Comparison of ENCODE assay signal across 15 cellular contexts in genomic region chr6:161010418-161010817, GRCh38. TPM values are rescaled to one million over a fixed set of nuclear protein-coding genes. Genes with fewer than 3 reads are reported as not detected.
DNase-seq lines count a peak whose midpoint lies in the region; ATAC-seq and TF ChIP-seq lines count a peak whose summit lies in the region.
"Had no signal": no experiment of that assay in that cellular context is flagged by ENCODE, and none has a peak within 500 bp of the region (broad histone marks: within the 10 kb centered on the region; RNA-seq: fewer than 3 reads in every experiment).

No MANE protein-coding gene starts in this region.

- no peaks in the 10 kb centered on the region for H4K20me1 ChIP-seq in H9 (ENCODE audit: control insufficient read depth, insufficient read depth, insufficient read length)

- H4K8ac ChIP-seq in H9 (replicated peaks; ENCODE audit: insufficient read length, low read depth, low read length), result no peak overlapping the region

- H4K91ac ChIP-seq in H9 (ENCODE audit: insufficient read length, low read depth, low read length), result no peak overlapping the region

- peaks cover 5% of the 10 kb centered on the region; the same call in 1 of the 2 replicates for H3K79me2 ChIP-seq in H9 (ENCODE audit: insufficient read depth, low read length)

- peaks cover 2% of the 10 kb centered on the region for H3K23me2 ChIP-seq in H9 (ENCODE audit: insufficient read length, low read depth, low read length, poor library complexity, severe bottlenecking)

- H2BK5ac ChIP-seq in H9 (ENCODE audit: insufficient read length, low read length), result no peak overlapping the region

- no peaks in the 10 kb centered on the region for H3K36me3 ChIP-seq in adipocyte (ENCODE audit: control insufficient read depth, insufficient read depth, low read length, severe bottlenecking)
- H3K36me3 ChIP-seq in skeletal muscle satellite cell (ENCODE audit: insufficient read depth, low read length), result no peaks in the 10 kb centered on the region

- H3K4me1 Mint-ChIP-seq in H9, result peaks cover 51 to 60% of the 10 kb centered on the region in 2 experiments

- no peak overlapping the region for H3K23ac ChIP-seq in H9 (ENCODE audit: insufficient read length, low read depth, low read length)

- no peak overlapping the region for H2AFZ ChIP-seq in H9 (ENCODE audit: low read length)

- peak overlapping the region in 2 of 3 experiments; percentile 76 to 93; a peak in 4 of 7 replicates for H3K27ac Mint-ChIP-seq in H9
- H3K27ac Mint-ChIP-seq: activated T-helper 2 cell treated with anti-CD3 and anti-CD28 coated beads, Interferon-gamma antibody, Interleukin-2, Interleukin-4, amounts not matched to agents 10 μg/mL and 5 μg/mL and 100 μg/mL, durations not matched to agents 14 hours and 24 hours and 36 hours had no signal

- H2BK20ac ChIP-seq in H9 (ENCODE audit: low read depth, low read length, poor library complexity, severe bottlenecking), result no peak overlapping the region

- peaks cover under 1% of the 10 kb centered on the region for H3K79me1 ChIP-seq in H9 (ENCODE audit: insufficient read depth, low read depth, low read length, poor library complexity, severe bottlenecking)

- H3K27ac ChIP-seq in H9 (ENCODE audit: insufficient read length, low read depth, low read length) (no peak overlapping the region), foreskin keratinocyte (no peak overlapping the region)
- H3K27ac ChIP-seq: epithelial cell of prostate had no signal

- no peak for TF ChIP-seq CTCF in H9 (conservative IDR thresholded peaks at IDR 0.05)
- TF ChIP-seq CTCF in foreskin keratinocyte (conservative IDR thresholded peaks at IDR 0.05), result no peak

- DNase-seq in H9 (no peak), adipocyte (ENCODE audit: low read depth) (peak; percentile 33), foreskin keratinocyte (no peak), NCI-H1694 treated with DMSO at 0.1 percent for 48 hours (lab: John Stamatoyannopoulos, UW) (no peak), UCSD-AML1 (lab: John Stamatoyannopoulos, UW; ENCODE audit: unreplicated experiment) (no peak)
- DNase-seq: activated CD4-positive, alpha-beta T cell treated with anti-CD3 and anti-CD28 coated beads, Interleukin-2, amount 50 U/mL, for 1 hour; caudate nucleus; COR-L47; immature natural killer cell; Karpas-422; T-helper 1 cell had no signal

- 0 out of 2 replicates have a peak, but pooled peaks cover 4% of the 10 kb centered on the region for H3K4me1 ChIP-seq in H9 (ENCODE audit: insufficient read depth, low read length)
- peaks cover 41% of the 10 kb centered on the region for H3K4me1 ChIP-seq in adipocyte (ENCODE audit: control insufficient read depth, insufficient read depth, low read length)
- H3K4me1 ChIP-seq in foreskin keratinocyte, result peaks cover 14% of the 10 kb centered on the region
- peaks cover 30% of the 10 kb centered on the region for H3K4me1 ChIP-seq in skeletal muscle satellite cell (ENCODE audit: control insufficient read depth, insufficient read depth, low read length)

- H3K4ac ChIP-seq in H9 (ENCODE audit: low read depth, low read length), result no peak overlapping the region

- no peak overlapping the region for H3K4me3 Mint-ChIP-seq in H9
- H3K4me3 Mint-ChIP-seq: immature natural killer cell had no signal

- no peak overlapping the region for H2BK120ac ChIP-seq in H9 (ENCODE audit: low read depth, low read length, poor library complexity, severe bottlenecking)

- H3K36me3 Mint-ChIP-seq in H9 (ENCODE audit: insufficient read depth in 1 of 3, low read depth in 3 of 3), result peaks cover 2 to 12% (median 12%) of the 10 kb centered on the region in 3 experiments; a peak in 6 of 7 replicates

- no peak overlapping the region for H3K14ac ChIP-seq in H9 (ENCODE audit: insufficient read depth, low read length)

- H3K9ac ChIP-seq in H9 (ENCODE audit: extremely low read depth, insufficient read length, low read length) (no peak overlapping the region), adipocyte (ENCODE audit: low read length) (peak overlapping the region; percentile 67), skeletal muscle satellite cell (ENCODE audit: low read depth, low read length) (peak overlapping the region; percentile 36)

- no peak overlapping the region for H3K56ac ChIP-seq in H9 (ENCODE audit: insufficient read length, low read depth, low read length)

- peak; percentile 93 for ATAC-seq in foreskin keratinocyte
- ATAC-seq in GM21723 (IDR thresholded peaks at IDR 0.05; ENCODE audit: unreplicated experiment), result no peak

- H2AK5ac ChIP-seq in H9 (ENCODE audit: insufficient read length, low read length), result no peak overlapping the region

- H3K4me3 ChIP-seq in adipocyte (ENCODE audit: low read length) (peak overlapping the region; percentile 51), skeletal muscle satellite cell (ENCODE audit: low read length) (no peak overlapping the region)

- H3K9me3 ChIP-seq in H9 (ENCODE audit: control insufficient read depth, low read depth, low read length) (no peaks in the 10 kb centered on the region), adipocyte (ENCODE audit: control insufficient read depth, low read length) (no peaks in the 10 kb centered on the region), skeletal muscle satellite cell (replicated peaks; ENCODE audit: low read length) (no peaks in the 10 kb centered on the region)

- H2BK12ac ChIP-seq in H9 (ENCODE audit: insufficient read length, low read depth, low read length), result no peak overlapping the region

- H4K5ac ChIP-seq in H9 (ENCODE audit: insufficient read length, low read depth, low read length), result no peak overlapping the region

- H3K4me2 ChIP-seq in H9 (ENCODE audit: insufficient read depth, insufficient read length, low read length), result no peak overlapping the region
- H3K4me2 ChIP-seq in skeletal muscle satellite cell (ENCODE audit: low read length), result peak overlapping the region; percentile 63

- H3K18ac ChIP-seq in H9 (ENCODE audit: insufficient read length, low read depth, low read length), result no peak overlapping the region

- WGBS in H9 (ENCODE audit: extremely low coverage, insufficient read length, low lambda C conversion rate), result no CpG with 5 or more reads among the region's 1 CpG

- no peaks in the 10 kb centered on the region for H3K27me3 ChIP-seq in H9 (ENCODE audit: insufficient read depth, low read length)
- no peaks in the 10 kb centered on the region for H3K27me3 ChIP-seq in adipocyte (replicated peaks; ENCODE audit: control insufficient read depth, insufficient read depth, low read length)
- H3K27me3 ChIP-seq in foreskin keratinocyte, result no peaks in the 10 kb centered on the region
- H3K27me3 ChIP-seq in skeletal muscle satellite cell (ENCODE audit: control insufficient read depth, insufficient read depth, low read length), result no peaks in the 10 kb centered on the region

- no peaks in the 10 kb centered on the region for H3K9me3 Mint-ChIP-seq in H9
- H3K9me3 Mint-ChIP-seq: activated T-helper 2 cell treated with anti-CD3 and anti-CD28 coated beads, Interferon-gamma antibody, Interleukin-2, Interleukin-4, amounts not matched to agents 10 μg/mL and 5 μg/mL and 100 μg/mL, durations not matched to agents 14 hours and 24 hours and 36 hours; immature natural killer cell had no signal

- no peak overlapping the region for H3T11ph ChIP-seq in H9 (ENCODE audit: low read length)

- no peaks in the 10 kb centered on the region for H3K27me3 Mint-ChIP-seq in H9 (ENCODE audit: low read depth)

- no peak overlapping the region for H2BK15ac ChIP-seq in H9 (ENCODE audit: low read depth, low read length)

RNA-seq across cellular contexts. Expression of gene MAP3K4, which starts 18.8 kb away (rescaled TPM):
- total RNA-seq in H9 (2021) (49.3 and 54.3 TPM in 2 replicates), foreskin keratinocyte (25.0 and 26.1 TPM in 2 replicates)
- polyA plus RNA-seq in foreskin keratinocyte, result 9.7 and 11.7 TPM in 2 replicates
- 15.9 and 22.1 TPM in 2 replicates for total RNA-seq in skeletal muscle satellite cell (2012; rRNA removed)
